8 cellular contexts compared by ENCODE assay signal in the genomic region with DNA sequence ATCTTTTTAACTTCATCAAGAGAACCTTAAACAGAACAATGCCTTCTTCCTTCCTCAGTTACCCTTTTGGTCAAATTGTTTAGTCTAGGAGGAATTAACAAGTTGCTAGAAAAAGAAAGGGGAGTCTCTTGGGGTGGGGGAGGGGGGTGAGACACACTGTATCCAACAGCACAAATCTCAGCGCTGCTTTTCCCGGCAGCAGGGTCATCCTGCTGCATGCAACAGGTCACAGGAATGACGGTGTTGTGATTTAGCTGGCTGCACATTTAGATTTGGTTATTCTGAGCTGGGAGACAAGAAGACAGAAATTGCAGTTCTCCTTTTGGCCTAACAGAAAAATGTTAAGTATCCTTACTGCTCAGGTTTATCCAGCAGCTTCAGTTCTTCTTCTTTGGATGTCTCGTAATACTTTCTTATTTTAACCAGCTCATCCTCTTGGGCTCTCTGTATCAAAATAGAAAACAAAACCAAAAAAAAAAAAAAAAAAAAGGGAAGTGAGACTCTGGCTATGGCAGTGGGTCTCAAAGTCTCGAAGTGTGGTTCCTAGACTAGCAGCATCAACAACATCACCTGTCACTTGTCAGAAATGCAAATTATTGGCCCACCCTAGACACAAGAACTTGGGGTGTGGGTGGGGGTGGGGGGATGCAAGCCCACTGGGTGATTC.
DNase-seq lines count a peak whose midpoint lies in the region; ATAC-seq, FAIRE-seq and TF ChIP-seq lines count a peak whose summit lies in the region.

No MANE protein-coding gene starts in this region.

- no peak overlapping the region for H3K4me2 ChIP-seq in astrocyte (ENCODE audit: low read length)

- no peaks in the 10 kb centered on the region for H3K27me3 Mint-ChIP-seq in astrocyte (ENCODE audit: low read depth, unreplicated experiment)

- H3K4me1 Mint-ChIP-seq in astrocyte (ENCODE audit: low read depth, unreplicated experiment): peaks cover 32% of the 10 kb centered on the region

- no peaks in the 10 kb centered on the region for H3K27me3 ChIP-seq in astrocyte (ENCODE audit: insufficient read depth, low read length)

- H3K4me3 ChIP-seq in astrocyte (ENCODE audit: insufficient read depth, low read depth, low read length): no peak overlapping the region

- no peak overlapping the region for H2AFZ ChIP-seq in astrocyte (ENCODE audit: low read depth, low read length)

- peak overlapping the region; percentile 20 for H3K9ac ChIP-seq in astrocyte (ENCODE audit: low read length)

- peaks cover 2% of the 10 kb centered on the region for H3K9me3 Mint-ChIP-seq in astrocyte (ENCODE audit: unreplicated experiment)

- peaks cover 13% of the 10 kb centered on the region for H3K4me1 ChIP-seq in astrocyte (ENCODE audit: insufficient read depth, low read length)

- no peaks in the 10 kb centered on the region for H3K9me3 ChIP-seq in astrocyte (ENCODE audit: insufficient read depth, low read depth, low read length)

- intact Hi-C loops in sciatic nerve (cut with DNase I): no loop called here

- no peaks in the 10 kb centered on the region for H3K36me3 ChIP-seq in astrocyte (ENCODE audit: insufficient read depth, low read length)

- no peak for TF ChIP-seq CTCF in astrocyte (IDR thresholded peaks at IDR 0.05; ENCODE audit: insufficient read depth, low read depth, low read length)

- no peaks in the 10 kb centered on the region for H4K20me1 ChIP-seq in astrocyte (ENCODE audit: insufficient read depth, low read length)

- DNase-seq in astrocyte (ENCODE audit: low read depth) (peak; percentile 43), sciatic nerve (ENCODE audit: low spot score) (no peak), DMS 273 treated with DMSO at 0.1 percent for 48 hours (lab: John Stamatoyannopoulos, UW) (no peak), NCI-H128 (lab: John Stamatoyannopoulos, UW; ENCODE audit: unreplicated experiment) (no peak), activated gamma-delta T cell treated with Interleukin-2 at 50 U/mL for 16 hours (no peak), NCI-H345 treated with DMSO at 0.1 percent for 48 hours (lab: John Stamatoyannopoulos, UW; ENCODE audit: unreplicated experiment) (no peak)

- ATAC-seq in GM19324 (IDR thresholded peaks at IDR 0.05; ENCODE audit: low FRiP score, unreplicated experiment) (peak; percentile 88), HG03060 (IDR thresholded peaks at IDR 0.05; ENCODE audit: low read depth, unreplicated experiment) (peak; percentile 75), sciatic nerve (peak; percentile 71)

- H3K4me3 Mint-ChIP-seq in astrocyte (ENCODE audit: unreplicated experiment): no peak overlapping the region

- peak; percentile 5 for FAIRE-seq in astrocyte (lab: Jason Lieb, UNC)

- peak overlapping the region; percentile 58 for H3K27ac Mint-ChIP-seq in astrocyte (ENCODE audit: unreplicated experiment)

- H3K36me3 Mint-ChIP-seq in astrocyte (ENCODE audit: low read depth, unreplicated experiment): peaks cover under 1% of the 10 kb centered on the region

- peak overlapping the region; percentile 62 for H3K27ac ChIP-seq in astrocyte (ENCODE audit: low read depth, low read length)

- no peaks in the 10 kb centered on the region for H3K79me2 ChIP-seq in astrocyte (ENCODE audit: insufficient read depth, low read length)
